In the genomic region with DNA sequence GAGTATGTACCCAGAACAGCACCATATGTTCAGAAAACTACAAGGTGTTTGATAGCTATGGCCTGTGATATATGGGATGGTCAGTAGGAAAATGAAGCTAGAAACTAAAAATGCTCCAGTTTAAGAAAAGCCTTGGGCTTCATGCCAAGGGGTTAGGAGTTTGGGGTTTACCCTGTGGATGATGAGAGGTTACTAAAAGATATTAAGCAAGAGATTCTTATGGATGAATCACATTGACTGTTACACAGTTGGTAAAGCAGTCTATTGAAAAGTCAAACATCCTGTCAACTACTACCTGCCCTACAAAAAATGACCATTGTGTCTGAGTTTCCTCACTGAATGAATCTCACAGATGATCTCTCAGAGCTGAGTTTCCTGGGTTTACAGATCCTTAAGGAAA, we compare ENCODE assay signal across 15 cellular contexts.
DNase-seq lines count a peak whose midpoint lies in the region; TF ChIP-seq lines count a peak whose summit lies in the region.
"Had no signal": no experiment of that assay in that cellular context is flagged by ENCODE, and none has a peak within 500 bp of the region (broad histone marks: within the 10 kb centered on the region; RNA-seq: fewer than 3 reads in every experiment).

No MANE protein-coding gene starts in this region.

- H3K9ac ChIP-seq in adipocyte (ENCODE audit: low read length): no peak overlapping the region

- H3K9me3 ChIP-seq in adipocyte (ENCODE audit: control insufficient read depth, low read length): no peaks in the 10 kb centered on the region

- H3K36me3 ChIP-seq in adipocyte (ENCODE audit: control insufficient read depth, insufficient read depth, low read length, severe bottlenecking): no peaks in the 10 kb centered on the region

- peaks cover 3% of the 10 kb centered on the region for H3K27me3 Mint-ChIP-seq in HFFc6 (ENCODE audit: insufficient read depth)

- H3K27ac Mint-ChIP-seq in HFFc6: peak overlapping the region; percentile 82

- peaks cover 17% of the 10 kb centered on the region for H3K9me3 Mint-ChIP-seq in HFFc6

- H3K4me1 Mint-ChIP-seq in HFFc6 (ENCODE audit: low read depth): peaks cover 55% of the 10 kb centered on the region

- DNase-seq in AG10803 (ENCODE audit: low read depth): peak; percentile 84
- DNase-seq in HFFc6: no peak
- DNase-seq in adipocyte (ENCODE audit: low read depth): peak; percentile 51
- peak; percentile 79 for DNase-seq in iris pigment epithelial cell (ENCODE audit: low read depth)
- no peak for DNase-seq in DMS53 (lab: John Stamatoyannopoulos, UW)
- DNase-seq in NK-92 treated with Interleukin-12 subunit alpha and Interleukin-12 subunit beta, amount 100 ng/mL, for 24 hours (lab: John Stamatoyannopoulos, UW): no peak
- DNase-seq in DMS79 (lab: John Stamatoyannopoulos, UW): no peak
- no peak for DNase-seq in posterior cingulate gyrus
- DNase-seq: activated CD4-positive, alpha-beta T cell treated with anti-CD3 and anti-CD28 coated beads, Interleukin-2, amount 50 U/mL, for 4 hours; body of pancreas; effector CD4-positive, alpha-beta T cell; kidney; NCI-H1092; NCI-H345; T-helper 2 cell had no signal

- intact Hi-C loops in posterior cingulate gyrus (cut with DNase I): no loop called here

- H3K4me1 ChIP-seq in adipocyte (ENCODE audit: control insufficient read depth, insufficient read depth, low read length): peaks cover 20% of the 10 kb centered on the region
- H3K4me1 ChIP-seq: body of pancreas had no signal

- peak overlapping the region; percentile 51; the same call in 1 of the 2 replicates for H3K4me3 Mint-ChIP-seq in HFFc6

- H3K27me3 ChIP-seq in adipocyte (replicated peaks; ENCODE audit: control insufficient read depth, insufficient read depth, low read length): no peaks in the 10 kb centered on the region
- H3K27me3 ChIP-seq: body of pancreas had no signal

- TF ChIP-seq CTCF in AG10803 (conservative IDR thresholded peaks at IDR 0.05; ENCODE audit: low read length) (no peak), HFFc6 (IDR thresholded peaks at IDR 0.05) (no peak)

- H3K4me3 ChIP-seq in AG10803 (ENCODE audit: low read length): no peak overlapping the region
- no peak overlapping the region for H3K4me3 ChIP-seq in adipocyte (ENCODE audit: low read length)
- H3K4me3 ChIP-seq: body of pancreas had no signal

- peaks cover 20% of the 10 kb centered on the region for H3K36me3 Mint-ChIP-seq in HFFc6 (ENCODE audit: low read depth)

Comparison
In these comparisons a context has a peak if more than half of its experiments do, and no peak if none do; other contexts are left out.
1. DNase-seq: peak in AG10803 (single experiment), adipocyte (single experiment) and iris pigment epithelial cell (single experiment); none in HFFc6 (single experiment), DMS53 (single experiment), NK-92 treated with Interleukin-12 subunit alpha and Interleukin-12 subunit beta, amount 100 ng/mL, for 24 hours (single experiment), DMS79 (single experiment) and posterior cingulate gyrus (0 of 10).